Comparison of ENCODE assay signal across 8 cellular contexts in the genomic region with DNA sequence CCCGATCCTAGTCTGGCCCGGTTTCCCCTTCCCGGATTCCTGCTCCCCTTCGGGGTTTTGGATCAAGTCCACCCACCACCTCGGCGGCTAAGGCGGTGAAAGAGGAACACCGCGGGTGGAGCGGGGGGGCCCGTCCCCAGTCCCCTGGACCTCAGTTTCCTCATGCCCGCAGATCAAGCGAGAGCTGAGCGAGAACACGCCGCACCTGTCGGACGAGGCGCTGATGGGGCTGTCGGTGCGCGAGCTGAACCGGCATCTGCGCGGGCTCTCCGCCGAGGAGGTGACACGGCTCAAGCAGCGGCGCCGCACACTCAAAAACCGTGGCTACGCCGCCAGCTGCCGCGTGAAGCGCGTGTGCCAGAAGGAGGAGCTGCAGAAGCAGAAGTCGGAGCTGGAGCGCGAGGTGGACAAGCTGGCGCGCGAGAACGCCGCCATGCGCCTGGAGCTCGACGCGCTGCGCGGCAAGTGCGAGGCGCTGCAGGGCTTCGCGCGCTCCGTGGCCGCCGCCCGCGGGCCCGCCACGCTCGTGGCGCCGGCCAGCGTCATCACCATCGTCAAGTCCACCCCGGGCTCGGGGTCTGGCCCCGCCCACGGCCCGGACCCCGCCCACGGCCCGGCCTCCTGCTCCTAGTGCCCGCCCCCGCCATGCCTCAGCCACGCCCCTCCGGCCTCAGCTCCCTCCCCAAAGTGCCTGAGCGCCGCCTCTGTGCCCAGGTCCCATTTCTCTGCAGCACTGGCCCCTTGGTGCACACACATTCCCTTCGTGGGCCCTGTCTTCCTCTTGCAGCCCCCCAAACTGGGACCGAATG. TPM values are rescaled to one million over a fixed set of nuclear protein-coding genes. Genes with fewer than 3 reads are reported as not detected.
DNase-seq lines count a peak whose midpoint lies in the region; ATAC-seq lines count a peak whose summit lies in the region.

No MANE protein-coding gene starts in this region.

- H3K36me3 Mint-ChIP-seq in activated CD4-positive, alpha-beta T cell treated with anti-CD3 and anti-CD28 coated beads, Interleukin-2, amount 10 ng/mL, durations not matched to agents 24 days and 14 days (ENCODE audit: low read depth) = peaks cover 19% of the 10 kb centered on the region

- H3K36me3 ChIP-seq in duodenal mucosa (ENCODE audit: control insufficient read depth in 1 of 2, insufficient read depth in 2 of 2, low read length in 2 of 2) = no peaks in the 10 kb centered on the region
- H3K36me3 ChIP-seq in mesendoderm (ENCODE audit: control insufficient read depth, insufficient read depth, low read length) = no peaks in the 10 kb centered on the region

- peak overlapping the region; percentile 56 to 59 for H3K4me3 ChIP-seq in duodenal mucosa (ENCODE audit: low read depth in 1 of 2, low read length in 2 of 2)
- H3K4me3 ChIP-seq in mesendoderm (ENCODE audit: low read length) = peak overlapping the region; percentile 27

- H2BK120ac ChIP-seq in mesendoderm (ENCODE audit: low read depth, low read length) = no peak overlapping the region

- peak overlapping the region; percentile 30 for H3K4me3 Mint-ChIP-seq in activated CD4-positive, alpha-beta T cell treated with anti-CD3 and anti-CD28 coated beads, Interleukin-2, amount 10 ng/mL, durations not matched to agents 24 days and 14 days

- H3K27me3 ChIP-seq in duodenal mucosa (ENCODE audit: control insufficient read depth in 1 of 2, insufficient read depth in 2 of 2, low read length in 2 of 2) = no peaks in the 10 kb centered on the region
- H3K27me3 ChIP-seq in mesendoderm (ENCODE audit: insufficient read depth, low read length, poor library complexity) = peaks cover 4% of the 10 kb centered on the region

- H3K27me3 Mint-ChIP-seq in activated CD4-positive, alpha-beta T cell treated with anti-CD3 and anti-CD28 coated beads, Interleukin-2, amount 10 ng/mL, durations not matched to agents 24 days and 14 days = no peaks in the 10 kb centered on the region

- DNase-seq in AG08396 (ENCODE audit: low spot score) (peak; percentile 67), mesendoderm (peak; percentile 83), cortex of kidney (lab: John Stamatoyannopoulos, UW) (no peak)
- peak; percentile 86 for DNase-seq in activated CD4-positive, alpha-beta T cell treated with anti-CD3 and anti-CD28 coated beads, Interleukin-2, amount 10 ng/mL, durations not matched to agents 24 days and 14 days
- peak; percentile 35 to 52 for DNase-seq in stimulated activated CD8-positive, alpha-beta memory T cell treated with anti-CD3 and anti-CD28 coated beads, Interleukin-7, amount 100 ng/mL, for 4 hours (ENCODE audit: low read depth in 2 of 2)

- H3K9ac ChIP-seq in duodenal mucosa (ENCODE audit: low read depth in 1 of 2, low read length in 2 of 2) (peak overlapping the region in 1 of 2 donors; percentile 38), mesendoderm (ENCODE audit: low read length) (peak overlapping the region; percentile 48)

- peaks cover 27% of the 10 kb centered on the region for H3K4me1 Mint-ChIP-seq in activated CD4-positive, alpha-beta T cell treated with anti-CD3 and anti-CD28 coated beads, Interleukin-2, amount 10 ng/mL, durations not matched to agents 24 days and 14 days

- H3K18ac ChIP-seq in mesendoderm (ENCODE audit: low read length) = no peak overlapping the region

- no peak overlapping the region for H2BK5ac ChIP-seq in mesendoderm (ENCODE audit: low read length)

- no CpG with 5 or more reads among the region's 85 CpGs for WGBS in mesendoderm (ENCODE audit: extremely low coverage, insufficient coverage, low lambda C conversion rate)

- no peak overlapping the region for H2BK15ac ChIP-seq in mesendoderm (replicated peaks; ENCODE audit: low read depth)

- H3K27ac ChIP-seq in duodenal mucosa (ENCODE audit: low read depth, low read length) (no peak overlapping the region), mesendoderm (ENCODE audit: low read depth, low read length) (no peak overlapping the region)

- ATAC-seq in HG02588 (IDR thresholded peaks at IDR 0.05; ENCODE audit: unreplicated experiment) (peak; percentile 42), HG02973 (IDR thresholded peaks at IDR 0.05; ENCODE audit: unreplicated experiment) (no peak)

- H3K4me1 ChIP-seq in duodenal mucosa (ENCODE audit: control insufficient read depth in 1 of 2, insufficient read depth in 2 of 2, low read length in 2 of 2) (peaks cover 24 to 27% of the 10 kb centered on the region in 2 donors), mesendoderm (ENCODE audit: control insufficient read depth, low read depth, low read length) (peaks cover 3% of the 10 kb centered on the region)

- H3K79me1 ChIP-seq in mesendoderm (ENCODE audit: low read length) = no peaks in the 10 kb centered on the region

- no peaks in the 10 kb centered on the region for H3K79me2 ChIP-seq in mesendoderm (ENCODE audit: control insufficient read depth, insufficient read depth, low read length)

- H3K23ac ChIP-seq in mesendoderm (ENCODE audit: low read length) = peak overlapping the region; percentile 50

- H3K27ac Mint-ChIP-seq in activated CD4-positive, alpha-beta T cell treated with anti-CD3 and anti-CD28 coated beads, Interleukin-2, amount 10 ng/mL, durations not matched to agents 24 days and 14 days = no peak overlapping the region

- H3K9me3 Mint-ChIP-seq in activated CD4-positive, alpha-beta T cell treated with anti-CD3 and anti-CD28 coated beads, Interleukin-2, amount 10 ng/mL, durations not matched to agents 24 days and 14 days = no peaks in the 10 kb centered on the region

- no peak overlapping the region for H4K8ac ChIP-seq in mesendoderm (ENCODE audit: low read depth, low read length)

- H4K5ac ChIP-seq in mesendoderm (ENCODE audit: low read length) = no peak overlapping the region

- H3K9me3 ChIP-seq in duodenal mucosa (ENCODE audit: control insufficient read depth in 1 of 2, low read length in 2 of 2) = no peaks in the 10 kb centered on the region

- H3K4ac ChIP-seq in mesendoderm (ENCODE audit: low read depth, low read length) = no peak overlapping the region

- no peak overlapping the region for H2AK5ac ChIP-seq in mesendoderm (ENCODE audit: low read length)

- intact Hi-C loops in activated CD4-positive, alpha-beta T cell treated with anti-CD3 and anti-CD28 coated beads, Interleukin-2, amount 10 ng/mL, durations not matched to agents 24 days and 14 days (cut with micrococcal nuclease) = no loop called here

- H3K56ac ChIP-seq in mesendoderm (ENCODE audit: low read length) = peak overlapping the region; percentile 64

- H3K4me2 ChIP-seq in mesendoderm (ENCODE audit: low read length) = peak overlapping the region; percentile 74

RNA-seq across cellular contexts. Expression of a gene that starts 12.7 kb away (rescaled TPM):
- total RNA-seq in activated CD4-positive, alpha-beta T cell treated with anti-CD3 and anti-CD28 coated beads, Interleukin-2, amount 10 ng/mL, durations not matched to agents 24 days and 14 days = 12.6 and 12.8 TPM in 2 replicates
- 6.2 TPM for polyA plus RNA-seq in mesendoderm (2013, experiment 1 of 2)
- 6.4 TPM for polyA plus RNA-seq in mesendoderm (2013, experiment 2 of 2)

RNA-seq across cellular contexts. Expression of a gene that starts 32.8 kb away (rescaled TPM):
- total RNA-seq in activated CD4-positive, alpha-beta T cell treated with anti-CD3 and anti-CD28 coated beads, Interleukin-2, amount 10 ng/mL, durations not matched to agents 24 days and 14 days = 34.3 and 43.2 TPM in 2 replicates
- polyA plus RNA-seq in mesendoderm (2013, experiment 1 of 2) = 2.4 TPM
- 2.4 TPM for polyA plus RNA-seq in mesendoderm (2013, experiment 2 of 2)

RNA-seq across cellular contexts. Expression of a gene that starts 58.4 kb away (rescaled TPM):
- 31.9 and 33.1 TPM in 2 replicates for total RNA-seq in activated CD4-positive, alpha-beta T cell treated with anti-CD3 and anti-CD28 coated beads, Interleukin-2, amount 10 ng/mL, durations not matched to agents 24 days and 14 days
- polyA plus RNA-seq in mesendoderm (2013, experiment 1 of 2) = 33.7 TPM
- polyA plus RNA-seq in mesendoderm (2013, experiment 2 of 2) = 35.3 TPM
